Comparison of ENCODE assay signal across 1 cellular context in genomic region chr19:51366050-51366998, GRCh38.
TF ChIP-seq lines count a peak whose summit lies in the region.

TSS of gene ETFB (minus strand) at chr19:51366388. CDS start at chr19:51366326, 62 bp downstream.

TF ChIP-seq in K562, 482 proteins besides CTCF, POLR2A, EP300 and RAD21 (continued from another document and continues in another):
- TF ChIP-seq, protein P1, sequence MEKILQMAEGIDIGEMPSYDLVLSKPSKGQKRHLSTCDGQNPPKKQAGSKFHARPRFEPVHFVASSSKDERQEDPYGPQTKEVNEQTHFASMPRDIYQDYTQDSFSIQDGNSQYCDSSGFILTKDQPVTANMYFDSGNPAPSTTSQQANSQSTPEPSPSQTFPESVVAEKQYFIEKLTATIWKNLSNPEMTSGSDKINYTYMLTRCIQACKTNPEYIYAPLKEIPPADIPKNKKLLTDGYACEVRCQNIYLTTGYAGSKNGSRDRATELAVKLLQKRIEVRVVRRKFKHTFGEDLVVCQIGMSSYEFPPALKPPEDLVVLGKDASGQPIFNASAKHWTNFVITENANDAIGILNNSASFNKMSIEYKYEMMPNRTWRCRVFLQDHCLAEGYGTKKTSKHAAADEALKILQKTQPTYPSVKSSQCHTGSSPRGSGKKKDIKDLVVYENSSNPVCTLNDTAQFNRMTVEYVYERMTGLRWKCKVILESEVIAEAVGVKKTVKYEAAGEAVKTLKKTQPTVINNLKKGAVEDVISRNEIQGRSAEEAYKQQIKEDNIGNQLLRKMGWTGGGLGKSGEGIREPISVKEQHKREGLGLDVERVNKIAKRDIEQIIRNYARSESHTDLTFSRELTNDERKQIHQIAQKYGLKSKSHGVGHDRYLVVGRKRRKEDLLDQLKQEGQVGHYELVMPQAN (IDR thresholded peaks at IDR 0.05; ENCODE audit: borderline replicate concordance): peak; percentile 91
- TF ChIP-seq, protein P2, sequence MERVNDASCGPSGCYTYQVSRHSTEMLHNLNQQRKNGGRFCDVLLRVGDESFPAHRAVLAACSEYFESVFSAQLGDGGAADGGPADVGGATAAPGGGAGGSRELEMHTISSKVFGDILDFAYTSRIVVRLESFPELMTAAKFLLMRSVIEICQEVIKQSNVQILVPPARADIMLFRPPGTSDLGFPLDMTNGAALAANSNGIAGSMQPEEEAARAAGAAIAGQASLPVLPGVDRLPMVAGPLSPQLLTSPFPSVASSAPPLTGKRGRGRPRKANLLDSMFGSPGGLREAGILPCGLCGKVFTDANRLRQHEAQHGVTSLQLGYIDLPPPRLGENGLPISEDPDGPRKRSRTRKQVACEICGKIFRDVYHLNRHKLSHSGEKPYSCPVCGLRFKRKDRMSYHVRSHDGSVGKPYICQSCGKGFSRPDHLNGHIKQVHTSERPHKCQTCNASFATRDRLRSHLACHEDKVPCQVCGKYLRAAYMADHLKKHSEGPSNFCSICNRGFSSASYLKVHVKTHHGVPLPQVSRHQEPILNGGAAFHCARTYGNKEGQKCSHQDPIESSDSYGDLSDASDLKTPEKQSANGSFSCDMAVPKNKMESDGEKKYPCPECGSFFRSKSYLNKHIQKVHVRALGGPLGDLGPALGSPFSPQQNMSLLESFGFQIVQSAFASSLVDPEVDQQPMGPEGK (CRISPR knock-in tag; IDR thresholded peaks at IDR 0.05; ENCODE audit: borderline replicate concordance): no peak
- TF ChIP-seq ZEB2 (IDR thresholded peaks at IDR 0.05): peak; percentile 27; the same call in 1 of the 2 replicates
- TF ChIP-seq EZH2 (IDR thresholded peaks at IDR 0.05; ENCODE audit: borderline replicate concordance, low read depth, low read length): no peak
- TF ChIP-seq BRD9 (IDR thresholded peaks at IDR 0.05; ENCODE audit: low read depth, partially characterized antibody): peak; percentile 82
- TF ChIP-seq, protein P3, sequence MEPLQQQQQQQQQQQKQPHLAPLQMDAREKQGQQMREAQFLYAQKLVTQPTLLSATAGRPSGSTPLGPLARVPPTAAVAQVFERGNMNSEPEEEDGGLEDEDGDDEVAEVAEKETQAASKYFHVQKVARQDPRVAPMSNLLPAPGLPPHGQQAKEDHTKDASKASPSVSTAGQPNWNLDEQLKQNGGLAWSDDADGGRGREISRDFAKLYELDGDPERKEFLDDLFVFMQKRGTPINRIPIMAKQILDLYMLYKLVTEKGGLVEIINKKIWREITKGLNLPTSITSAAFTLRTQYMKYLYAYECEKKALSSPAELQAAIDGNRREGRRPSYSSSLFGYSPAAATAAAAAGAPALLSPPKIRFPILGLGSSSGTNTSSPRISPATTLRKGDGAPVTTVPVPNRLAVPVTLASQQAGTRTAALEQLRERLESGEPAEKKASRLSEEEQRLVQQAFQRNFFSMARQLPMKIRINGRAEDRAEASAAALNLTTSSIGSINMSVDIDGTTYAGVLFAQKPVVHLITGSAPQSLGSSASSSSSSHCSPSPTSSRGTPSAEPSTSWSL (CRISPR knock-in tag; IDR thresholded peaks at IDR 0.05; ENCODE audit: borderline replicate concordance): no peak
- no peak for TF ChIP-seq MCM5 (IDR thresholded peaks at IDR 0.05; ENCODE audit: low read depth)
- TF ChIP-seq CCNT2 (IDR thresholded peaks at IDR 0.05; ENCODE audit: borderline replicate concordance, extremely low read depth, insufficient read length, low read depth, low read length): peak; percentile 24
- TF ChIP-seq ATF2 (CRISPR knock-in tag; IDR thresholded peaks at IDR 0.05): no peak
- peak; percentile 76; the same call in 1 of the 2 replicates for TF ChIP-seq ZSCAN29 (IDR thresholded peaks at IDR 0.05)
- peak; percentile 15 to 19; a peak in 1 of 4 replicates for TF ChIP-seq MAZ (CRISPR knock-in tag; conservative IDR thresholded peaks at IDR 0.05 in 1 of 2, IDR thresholded peaks at IDR 0.05 in 1 of 2)
- TF ChIP-seq RBM14 (IDR thresholded peaks at IDR 0.05; ENCODE audit: borderline replicate concordance, insufficient read depth, low read depth, low read length): no peak
- no peak for TF ChIP-seq PURB (CRISPR knock-in tag; IDR thresholded peaks at IDR 0.05; ENCODE audit: low read depth)
- TF ChIP-seq CXXC5 (CRISPR knock-in tag; IDR thresholded peaks at IDR 0.05): peak; percentile 70; the same call in 1 of the 2 replicates
- TF ChIP-seq LEF1 (IDR thresholded peaks at IDR 0.05): peak; percentile 27; the same call in 1 of the 2 replicates
- TF ChIP-seq POLR2AphosphoS5 (IDR thresholded peaks at IDR 0.05; ENCODE audit: control insufficient read depth, insufficient read depth, low read depth, low read length): peak; percentile 94
- TF ChIP-seq ZBTB26 (CRISPR knock-in tag; IDR thresholded peaks at IDR 0.05): peak; percentile 34; the same call in 1 of the 2 replicates
- no peak for TF ChIP-seq ATF1 (CRISPR knock-in tag; IDR thresholded peaks at IDR 0.05)
- peak; percentile 22; the same call in 1 of the 2 replicates for TF ChIP-seq ATF1 (tag; IDR thresholded peaks at IDR 0.05)
- TF ChIP-seq TRIM25 (IDR thresholded peaks at IDR 0.05; ENCODE audit: borderline replicate concordance): peak; percentile 89; the same call in 1 of the 2 replicates
- TF ChIP-seq POLR3A (IDR thresholded peaks at IDR 0.05; ENCODE audit: borderline replicate concordance, extremely low read depth, insufficient read depth, insufficient read length): no peak
- peak; percentile 65; the same call in 1 of the 2 replicates for TF ChIP-seq ESRRA (IDR thresholded peaks at IDR 0.05; ENCODE audit: borderline replicate concordance, low read depth)
- TF ChIP-seq, protein P4, sequence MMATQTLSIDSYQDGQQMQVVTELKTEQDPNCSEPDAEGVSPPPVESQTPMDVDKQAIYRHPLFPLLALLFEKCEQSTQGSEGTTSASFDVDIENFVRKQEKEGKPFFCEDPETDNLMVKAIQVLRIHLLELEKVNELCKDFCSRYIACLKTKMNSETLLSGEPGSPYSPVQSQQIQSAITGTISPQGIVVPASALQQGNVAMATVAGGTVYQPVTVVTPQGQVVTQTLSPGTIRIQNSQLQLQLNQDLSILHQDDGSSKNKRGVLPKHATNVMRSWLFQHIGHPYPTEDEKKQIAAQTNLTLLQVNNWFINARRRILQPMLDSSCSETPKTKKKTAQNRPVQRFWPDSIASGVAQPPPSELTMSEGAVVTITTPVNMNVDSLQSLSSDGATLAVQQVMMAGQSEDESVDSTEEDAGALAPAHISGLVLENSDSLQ (IDR thresholded peaks at IDR 0.05): peak; percentile 73
- no peak for TF ChIP-seq RFX1 (IDR thresholded peaks at IDR 0.05)
- TF ChIP-seq, protein P5, sequence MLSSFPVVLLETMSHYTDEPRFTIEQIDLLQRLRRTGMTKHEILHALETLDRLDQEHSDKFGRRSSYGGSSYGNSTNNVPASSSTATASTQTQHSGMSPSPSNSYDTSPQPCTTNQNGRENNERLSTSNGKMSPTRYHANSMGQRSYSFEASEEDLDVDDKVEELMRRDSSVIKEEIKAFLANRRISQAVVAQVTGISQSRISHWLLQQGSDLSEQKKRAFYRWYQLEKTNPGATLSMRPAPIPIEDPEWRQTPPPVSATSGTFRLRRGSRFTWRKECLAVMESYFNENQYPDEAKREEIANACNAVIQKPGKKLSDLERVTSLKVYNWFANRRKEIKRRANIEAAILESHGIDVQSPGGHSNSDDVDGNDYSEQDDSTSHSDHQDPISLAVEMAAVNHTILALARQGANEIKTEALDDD (IDR thresholded peaks at IDR 0.05): no peak
- no peak for TF ChIP-seq ZNF551 (CRISPR knock-in tag; IDR thresholded peaks at IDR 0.05)
- TF ChIP-seq TFAP4 (CRISPR knock-in tag; IDR thresholded peaks at IDR 0.05; ENCODE audit: borderline replicate concordance): peak; percentile 26; the same call in 1 of the 2 replicates
- TF ChIP-seq DNMT1 (IDR thresholded peaks at IDR 0.05): 0 out of 2 replicates have a peak, but pooled peaks have one; percentile 47
- TF ChIP-seq, protein P6, sequence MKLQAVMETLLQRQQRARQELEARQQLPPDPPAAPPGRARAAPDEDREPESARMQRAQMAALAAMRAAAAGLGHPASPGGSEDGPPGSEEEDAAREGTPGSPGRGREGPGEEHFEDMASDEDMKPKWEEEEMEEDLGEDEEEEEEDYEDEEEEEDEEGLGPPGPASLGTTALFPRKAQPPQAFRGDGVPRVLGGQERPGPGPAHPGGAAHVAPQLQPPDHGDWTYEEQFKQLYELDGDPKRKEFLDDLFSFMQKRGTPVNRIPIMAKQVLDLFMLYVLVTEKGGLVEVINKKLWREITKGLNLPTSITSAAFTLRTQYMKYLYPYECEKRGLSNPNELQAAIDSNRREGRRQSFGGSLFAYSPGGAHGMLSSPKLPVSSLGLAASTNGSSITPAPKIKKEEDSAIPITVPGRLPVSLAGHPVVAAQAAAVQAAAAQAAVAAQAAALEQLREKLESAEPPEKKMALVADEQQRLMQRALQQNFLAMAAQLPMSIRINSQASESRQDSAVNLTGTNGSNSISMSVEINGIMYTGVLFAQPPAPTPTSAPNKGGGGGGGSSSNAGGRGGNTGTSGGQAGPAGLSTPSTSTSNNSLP (IDR thresholded peaks at IDR 0.05; ENCODE audit: borderline replicate concordance, low read depth, low read length): no peak
- TF ChIP-seq NRF1 (conservative IDR thresholded peaks at IDR 0.05 in 1 of 2, IDR thresholded peaks at IDR 0.05 in 1 of 2): peak; percentile 89 to 90
- TF ChIP-seq ZNF23 (CRISPR knock-in tag; IDR thresholded peaks at IDR 0.05): no peak
- peak; percentile 8 to 62; a peak in 2 of 4 replicates for TF ChIP-seq TRIM24 (IDR thresholded peaks at IDR 0.05)
- no peak for TF ChIP-seq POLR2AphosphoS2 (IDR thresholded peaks at IDR 0.05; ENCODE audit: low read length)
- TF ChIP-seq SP1 (CRISPR knock-in tag; IDR thresholded peaks at IDR 0.05): no peak; the same call in 1 of the 2 replicates
- 0 out of 4 replicates have a peak, but pooled peaks of 1 of the 2 experiments have one; percentile 30 for TF ChIP-seq FOXK2 (conservative IDR thresholded peaks at IDR 0.05 in 1 of 2, IDR thresholded peaks at IDR 0.05 in 1 of 2; ENCODE audit: low read depth in 2 of 2)
- no peak for TF ChIP-seq SOX6 (IDR thresholded peaks at IDR 0.05)
- TF ChIP-seq TRIM28 (IDR thresholded peaks at IDR 0.05): no peak
- peak; percentile 21 for TF ChIP-seq NFIC (IDR thresholded peaks at IDR 0.05)
- TF ChIP-seq, protein P7, sequence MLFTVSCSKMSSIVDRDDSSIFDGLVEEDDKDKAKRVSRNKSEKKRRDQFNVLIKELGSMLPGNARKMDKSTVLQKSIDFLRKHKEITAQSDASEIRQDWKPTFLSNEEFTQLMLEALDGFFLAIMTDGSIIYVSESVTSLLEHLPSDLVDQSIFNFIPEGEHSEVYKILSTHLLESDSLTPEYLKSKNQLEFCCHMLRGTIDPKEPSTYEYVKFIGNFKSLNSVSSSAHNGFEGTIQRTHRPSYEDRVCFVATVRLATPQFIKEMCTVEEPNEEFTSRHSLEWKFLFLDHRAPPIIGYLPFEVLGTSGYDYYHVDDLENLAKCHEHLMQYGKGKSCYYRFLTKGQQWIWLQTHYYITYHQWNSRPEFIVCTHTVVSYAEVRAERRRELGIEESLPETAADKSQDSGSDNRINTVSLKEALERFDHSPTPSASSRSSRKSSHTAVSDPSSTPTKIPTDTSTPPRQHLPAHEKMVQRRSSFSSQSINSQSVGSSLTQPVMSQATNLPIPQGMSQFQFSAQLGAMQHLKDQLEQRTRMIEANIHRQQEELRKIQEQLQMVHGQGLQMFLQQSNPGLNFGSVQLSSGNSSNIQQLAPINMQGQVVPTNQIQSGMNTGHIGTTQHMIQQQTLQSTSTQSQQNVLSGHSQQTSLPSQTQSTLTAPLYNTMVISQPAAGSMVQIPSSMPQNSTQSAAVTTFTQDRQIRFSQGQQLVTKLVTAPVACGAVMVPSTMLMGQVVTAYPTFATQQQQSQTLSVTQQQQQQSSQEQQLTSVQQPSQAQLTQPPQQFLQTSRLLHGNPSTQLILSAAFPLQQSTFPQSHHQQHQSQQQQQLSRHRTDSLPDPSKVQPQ (CRISPR knock-in tag; IDR thresholded peaks at IDR 0.05; ENCODE audit: borderline replicate concordance): no peak
- TF ChIP-seq ZNF431 (CRISPR knock-in tag; IDR thresholded peaks at IDR 0.05): no peak
- no peak for TF ChIP-seq MLX (CRISPR knock-in tag; conservative IDR thresholded peaks at IDR 0.05)
